In genomic region chrX:154327026-154327820, GRCh38 we compare ENCODE assay signal across 11 cellular contexts. TPM values are rescaled to one million over a fixed set of nuclear protein-coding genes. Genes with fewer than 3 reads are reported as not detected.
DNase-seq lines count a peak whose midpoint lies in the region; ATAC-seq, FAIRE-seq and TF ChIP-seq lines count a peak whose summit lies in the region.
"Had no signal": no experiment of that assay in that cellular context is flagged by ENCODE, and none has a peak within 500 bp of the region (broad histone marks: within the 10 kb centered on the region; RNA-seq: fewer than 3 reads in every experiment).

No MANE protein-coding gene starts in this region.

- H3K4me3 Mint-ChIP-seq in T-cell (peak overlapping the region; percentile 32 to 70 (median 64)), brain (no peak overlapping the region), osteocyte (ENCODE audit: unreplicated experiment) (no peak overlapping the region)

- H3K4me1 ChIP-seq in kidney (ENCODE audit: control insufficient read depth in 1 of 2, insufficient read depth in 1 of 2, low read depth in 1 of 2, low read length in 2 of 2): peaks cover 0 to 10% of the 10 kb centered on the region in 2 donors
- H3K4me1 ChIP-seq in upper lobe of left lung: peaks cover 0 to 15% (median 6%) of the 10 kb centered on the region in 4 donors

- H3K36me3 ChIP-seq in kidney (ENCODE audit: control insufficient read depth in 1 of 2, insufficient read depth in 2 of 2, low read length in 2 of 2): no peaks in the 10 kb centered on the region
- no peaks in the 10 kb centered on the region for H3K36me3 ChIP-seq in upper lobe of left lung

- CTCF ChIA-PET in T-cell (lab: Charles Lee): interaction anchor here in 1 of 2 donors (1.0 to 1.3 kb wide), 3 partner anchors 13 to 190 kb away, joined by 3 to 4 read pairs (median 4); no protein-coding TSS in a partner anchor

- H3K4me3 ChIP-seq in kidney (ENCODE audit: low read length in 2 of 2): no peak overlapping the region
- H3K4me3 ChIP-seq in upper lobe of left lung: no peak overlapping the region
- H3K4me3 ChIP-seq: lung had no signal

- H3K9me3 ChIP-seq in kidney (ENCODE audit: control insufficient read depth in 1 of 2, low read length in 2 of 2) (no peaks in the 10 kb centered on the region), upper lobe of left lung (no peaks in the 10 kb centered on the region)

- intact Hi-C loops in kidney (cut with DNase I): no loop called here

- H3K27me3 Mint-ChIP-seq in T-cell (peaks cover 0 to 3% of the 10 kb centered on the region in 2 donors), brain (peaks cover 3% of the 10 kb centered on the region), osteocyte (ENCODE audit: unreplicated experiment) (peaks cover 21% of the 10 kb centered on the region)

- DNase-seq in Daoy (ENCODE audit: low read depth): peak; percentile 7
- peak in 30 of 34 experiments; percentile 38 to 73 (median 56) for DNase-seq in T-cell
- no peak for DNase-seq in osteocyte (ENCODE audit: extremely low spot score, unreplicated experiment)
- DNase-seq in kidney: no peak
- no peak for DNase-seq in GM19239 (ENCODE audit: insufficient read length, low spot score)
- DNase-seq in upper lobe of left lung: no peak
- DNase-seq: NCI-H1417 had no signal

- TF ChIP-seq CTCF in brain (conservative IDR thresholded peaks at IDR 0.05): no peak
- TF ChIP-seq CTCF in osteocyte (IDR thresholded peaks at IDR 0.05): no peak
- TF ChIP-seq CTCF in kidney (IDR thresholded peaks at IDR 0.05; ENCODE audit: borderline replicate concordance, extremely low read depth, insufficient read depth): no peak
- TF ChIP-seq CTCF in upper lobe of left lung (IDR thresholded peaks at IDR 0.05): no peak

- peak; percentile 94 to 98 (median 97) for ATAC-seq in T-cell (replicated peaks in 1 of 4)
- no peak for ATAC-seq in upper lobe of left lung (ENCODE audit: low FRiP score in 2 of 2)
- ATAC-seq in GM21737 (IDR thresholded peaks at IDR 0.05; ENCODE audit: unreplicated experiment): no peak

- WGBS in upper lobe of left lung, 2 donors: 46 to 48% methylated on average over 5 to 11 of the region's 11 CpGs

- FAIRE-seq in kidney (lab: Jason Lieb, UNC): no peak
- FAIRE-seq in GM19239 (lab: Jason Lieb, UNC): no peak

- TF ChIP-seq POLR2A in upper lobe of left lung (IDR thresholded peaks at IDR 0.05): no peak

- H3K9me3 Mint-ChIP-seq in T-cell (no peaks in the 10 kb centered on the region), brain (peaks cover 0 to 9% (median 0%) of the 10 kb centered on the region in 5 experiments), osteocyte (ENCODE audit: unreplicated experiment) (peaks cover 8% of the 10 kb centered on the region)

- H3K27me3 ChIP-seq in upper lobe of left lung: no peaks in the 10 kb centered on the region

- H3K9ac ChIP-seq in kidney (ENCODE audit: low read length in 2 of 2): no peak overlapping the region

- no peak for TF ChIP-seq EP300 in upper lobe of left lung (IDR thresholded peaks at IDR 0.05)

- H3K36me3 Mint-ChIP-seq in T-cell (no peaks in the 10 kb centered on the region), brain (no peaks in the 10 kb centered on the region), osteocyte (ENCODE audit: unreplicated experiment) (no peaks in the 10 kb centered on the region)

- peaks cover 36 to 48% (median 44%) of the 10 kb centered on the region in 3 donors for H3K4me1 Mint-ChIP-seq in T-cell
- peaks cover 41% of the 10 kb centered on the region for H3K4me1 Mint-ChIP-seq in brain
- H3K4me1 Mint-ChIP-seq in osteocyte (ENCODE audit: unreplicated experiment): peaks cover 34% of the 10 kb centered on the region

- H3K27ac Mint-ChIP-seq in T-cell: peak overlapping the region; percentile 91 to 92
- peak overlapping the region in 4 of 5 experiments; percentile 51 to 70 (median 56) for H3K27ac Mint-ChIP-seq in brain
- H3K27ac Mint-ChIP-seq in osteocyte (ENCODE audit: unreplicated experiment): peak overlapping the region; percentile 7

- H3K27ac ChIP-seq in kidney (ENCODE audit: low read depth in 2 of 2, low read length in 2 of 2) (no peak overlapping the region), upper lobe of left lung (no peak overlapping the region)

- POLR2A ChIA-PET in T-cell (lab: Charles Lee): no interaction called here

RNA-seq across cellular contexts. Expression of gene TKTL1, which starts 31.6 kb away (rescaled TPM):
- total RNA-seq in Daoy (2014; rRNA removed; shearing (Covaris generic)): 0.06 TPM in 1 of 2 replicates, not detected in the other
- total RNA-seq in T-cell: 1 to 10 TPM in 4 of 5 donors, under 1 TPM in 1; 0.60 to 5.5 (median 1.3) TPM
- 0.41 TPM for polyA plus RNA-seq in brain (ENCODE audit: insufficient read depth, low read depth, low replicate concordance)
- total RNA-seq in osteocyte: not detected in 2 replicates
- total RNA-seq in kidney: 0.38 TPM
- polyA plus RNA-seq in kidney (ENCODE audit: insufficient read depth, low read depth, low replicate concordance): 0.30 TPM
- total RNA-seq in upper lobe of left lung: 1 to 10 TPM in 1 of 6 donors, under 1 TPM in 2, not detected in 3; 0.20 to 1.2 (median 0.24) TPM
- polyA plus RNA-seq: esophagus had no signal

RNA-seq across cellular contexts. Expression of gene TEX28, which starts 32.3 kb away (rescaled TPM):
- total RNA-seq in Daoy (2014; rRNA removed; shearing (Covaris generic)): not detected in 2 replicates
- total RNA-seq in T-cell: not detected
- not detected for polyA plus RNA-seq in brain (ENCODE audit: insufficient read depth, low read depth, low replicate concordance)
- total RNA-seq in osteocyte: not detected in 2 replicates
- not detected for total RNA-seq in kidney
- polyA plus RNA-seq in kidney (ENCODE audit: insufficient read depth, low read depth, low replicate concordance): not detected
- total RNA-seq in upper lobe of left lung: not detected
- total RNA-seq: lung had no signal
- polyA plus RNA-seq: esophagus had no signal

RNA-seq across cellular contexts. Expression of gene FLNA, which starts 47.2 kb away (rescaled TPM):
- 721 and 801 TPM in 2 replicates for total RNA-seq in Daoy (2014; rRNA removed; shearing (Covaris generic))
- total RNA-seq in T-cell (1,000 to 10,000 TPM in 4 of 5 donors, 100 to 1,000 TPM in 1; 893 to 1,483 (median 1,268) TPM), osteocyte (2,024 and 2,203 TPM in 2 replicates), kidney (1,036 TPM), upper lobe of left lung (1,000 to 10,000 TPM in 5 of 6 donors, 100 to 1,000 TPM in 1; 800 to 1,760 (median 1,298) TPM)
- polyA plus RNA-seq in brain (ENCODE audit: insufficient read depth, low read depth, low replicate concordance) (334 TPM), kidney (ENCODE audit: insufficient read depth, low read depth, low replicate concordance) (421 TPM)

RNA-seq across cellular contexts. Expression of gene EMD, which starts 51.9 kb away (rescaled TPM):
- 9.0 and 15.1 TPM in 2 replicates for total RNA-seq in Daoy (2014; rRNA removed; shearing (Covaris generic))
- total RNA-seq in T-cell (100 to 1,000 TPM in 2 of 5 donors, 10 to 100 TPM in 3; 73.4 to 136 (median 80.4) TPM), osteocyte (68.9 and 73.1 TPM in 2 replicates), kidney (79.6 TPM), upper lobe of left lung (10 to 100 TPM; 42.3 to 60.8 (median 53.6) TPM)
- polyA plus RNA-seq in brain (ENCODE audit: insufficient read depth, low read depth, low replicate concordance) (111 TPM), kidney (ENCODE audit: insufficient read depth, low read depth, low replicate concordance) (102 TPM)

Comparison
In these comparisons a context has a peak if more than half of its experiments do, and no peak if none do; other contexts are left out.
1. DNase-seq: peak in Daoy (single experiment) and T-cell (30 of 34); none in osteocyte (single experiment), kidney (single experiment), GM19239 (single experiment) and upper lobe of left lung (0 of 2).
2. ATAC-seq: peak in T-cell (4 of 4); none in upper lobe of left lung (0 of 2) and GM21737 (single experiment).
3. H3K27ac Mint-ChIP-seq: peak in every context shown above with its lines; median percentile 92 in T-cell; 56 in brain; 7 in osteocyte.
4. H3K4me3 Mint-ChIP-seq: peak in T-cell (3 of 3); none in brain (0 of 5) and osteocyte (single experiment).